ENCODE assay signal across 16 cellular contexts in the genomic region with DNA sequence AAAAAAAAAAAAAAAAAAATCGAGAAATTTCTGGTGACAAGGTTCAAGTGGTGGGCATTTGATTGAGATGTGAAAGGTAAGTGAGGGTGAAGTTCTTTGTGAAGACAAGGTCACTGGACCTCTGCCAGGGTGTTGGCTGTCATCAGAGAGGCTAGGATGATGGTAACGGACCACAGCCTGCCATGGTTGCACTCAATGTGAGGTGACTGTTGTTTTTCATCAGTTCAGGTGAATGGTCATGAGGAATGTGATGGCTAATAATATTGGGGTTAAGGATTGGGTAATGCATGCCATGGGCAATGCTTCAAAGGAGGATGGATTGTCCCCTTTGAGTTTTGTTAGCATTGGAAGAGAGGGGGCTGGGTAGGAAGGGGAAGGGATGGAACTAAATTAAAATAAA. TPM values are rescaled to one million over a fixed set of nuclear protein-coding genes. Genes with fewer than 3 reads are reported as not detected.
DNase-seq lines count a peak whose midpoint lies in the region; ATAC-seq, FAIRE-seq and TF ChIP-seq lines count a peak whose summit lies in the region.
"Had no signal": no experiment of that assay in that cellular context is flagged by ENCODE, and none has a peak within 500 bp of the region (broad histone marks: within the 10 kb centered on the region; RNA-seq: fewer than 3 reads in every experiment).

No MANE protein-coding gene starts in this region.

- no peak for ATAC-seq in left colon
- ATAC-seq: HCT116 had no signal

- no peak overlapping the region for H3K27ac ChIP-seq in esophagus squamous epithelium
- H3K27ac ChIP-seq: GM23248 had no signal

- H3K9me3 ChIP-seq in esophagus squamous epithelium: no peaks in the 10 kb centered on the region

- FAIRE-seq in GM12891 (lab: Jason Lieb, UNC): peak; percentile 23
- FAIRE-seq: A204.1, GM18507, H54 had no signal

- H3K4me1 ChIP-seq in esophagus squamous epithelium: peaks cover 7 to 13% (median 10%) of the 10 kb centered on the region in 3 donors

- no peak for TF ChIP-seq CTCF in esophagus squamous epithelium (IDR thresholded peaks at IDR 0.05)

- 67 to 82% methylated on average over 2 of the region's 2 CpGs for WGBS in esophagus squamous epithelium, 2 donors

- H3K36me3 ChIP-seq in esophagus squamous epithelium: peaks cover 0 to 6% (median 0%) of the 10 kb centered on the region in 3 donors

- TF ChIP-seq POLR2A in GM12891 (IDR thresholded peaks at IDR 0.05; ENCODE audit: low read depth, low read length): no peak
- no peak for TF ChIP-seq POLR2A in esophagus squamous epithelium (IDR thresholded peaks at IDR 0.05)

- H3K27me3 ChIP-seq in esophagus squamous epithelium: peaks cover 0 to 12% (median 0%) of the 10 kb centered on the region in 4 donors

- DNase-seq in GM12891 (ENCODE audit: insufficient read length, low spot score): no peak
- DNase-seq in astrocyte of the hippocampus (ENCODE audit: low read depth, low spot score): peak; percentile 21
- DNase-seq in kidney glomerular epithelial cell (lab: John Stamatoyannopoulos, UW): peak; percentile 22
- peak; percentile 89 for DNase-seq in renal cortical epithelial cell (ENCODE audit: low read depth)
- DNase-seq in left colon: no peak
- no peak for DNase-seq in esophagus squamous epithelium (lab: John Stamatoyannopoulos, UW)
- DNase-seq in activated naive CD4-positive, alpha-beta T cell (lab: John Stamatoyannopoulos, UW): no peak
- DNase-seq: C1 segment of cervical spinal cord; Calu3; CD4-positive, alpha-beta T cell; DMS 273 treated with DMSO at 0.1 percent for 48 hours; GM23248 had no signal

- H3K4me3 ChIP-seq in esophagus squamous epithelium: no peak overlapping the region
- H3K4me3 ChIP-seq: GM23248 had no signal

- intact Hi-C loops in left colon (cut with DNase I, micrococcal nuclease) (no loop called here), esophagus squamous epithelium (cut with DNase I) (no loop called here)

TF ChIP-seq in GM12891, 5 proteins besides CTCF, POLR2A, EP300 and RAD21:
- TF ChIP-seq POLR2AphosphoS5 (IDR thresholded peaks at IDR 0.05; ENCODE audit: low read depth, low read length) (no peak), POU2F2 (IDR thresholded peaks at IDR 0.05; ENCODE audit: low read depth, low read length) (no peak), TAF1 (IDR thresholded peaks at IDR 0.05; ENCODE audit: low read depth, low read length) (no peak), PAX5 (IDR thresholded peaks at IDR 0.05; ENCODE audit: insufficient read depth, low read length, severe bottlenecking) (no peak), SPI1 (IDR thresholded peaks at IDR 0.05; ENCODE audit: low read depth, low read length) (no peak)
TF ChIP-seq in GM12891: peak in this region for 0.

RNA-seq across cellular contexts. Expression of a gene that starts 4.3 kb away (rescaled TPM):
- 0.03 TPM for polyA plus RNA-seq in GM12891 (2012; ENCODE audit: low read depth, missing spikeins)
- total RNA-seq in renal cortical epithelial cell (16.0 and 79.8 TPM in 2 replicates), left colon (1 to 10 TPM; 1.0 to 1.1 TPM), esophagus squamous epithelium (1 to 10 TPM; 1.8 to 4.2 (median 2.7) TPM)
- polyA plus RNA-seq: GM23248 had no signal

Comparison
In these comparisons a context has a peak if more than half of its experiments do, and no peak if none do; other contexts are left out.
1. DNase-seq: peak in astrocyte of the hippocampus (single experiment), kidney glomerular epithelial cell (single experiment) and renal cortical epithelial cell (single experiment); none in GM12891 (single experiment), left colon (0 of 2), esophagus squamous epithelium (single experiment) and activated naive CD4-positive, alpha-beta T cell (0 of 4).